In the genomic region with DNA sequence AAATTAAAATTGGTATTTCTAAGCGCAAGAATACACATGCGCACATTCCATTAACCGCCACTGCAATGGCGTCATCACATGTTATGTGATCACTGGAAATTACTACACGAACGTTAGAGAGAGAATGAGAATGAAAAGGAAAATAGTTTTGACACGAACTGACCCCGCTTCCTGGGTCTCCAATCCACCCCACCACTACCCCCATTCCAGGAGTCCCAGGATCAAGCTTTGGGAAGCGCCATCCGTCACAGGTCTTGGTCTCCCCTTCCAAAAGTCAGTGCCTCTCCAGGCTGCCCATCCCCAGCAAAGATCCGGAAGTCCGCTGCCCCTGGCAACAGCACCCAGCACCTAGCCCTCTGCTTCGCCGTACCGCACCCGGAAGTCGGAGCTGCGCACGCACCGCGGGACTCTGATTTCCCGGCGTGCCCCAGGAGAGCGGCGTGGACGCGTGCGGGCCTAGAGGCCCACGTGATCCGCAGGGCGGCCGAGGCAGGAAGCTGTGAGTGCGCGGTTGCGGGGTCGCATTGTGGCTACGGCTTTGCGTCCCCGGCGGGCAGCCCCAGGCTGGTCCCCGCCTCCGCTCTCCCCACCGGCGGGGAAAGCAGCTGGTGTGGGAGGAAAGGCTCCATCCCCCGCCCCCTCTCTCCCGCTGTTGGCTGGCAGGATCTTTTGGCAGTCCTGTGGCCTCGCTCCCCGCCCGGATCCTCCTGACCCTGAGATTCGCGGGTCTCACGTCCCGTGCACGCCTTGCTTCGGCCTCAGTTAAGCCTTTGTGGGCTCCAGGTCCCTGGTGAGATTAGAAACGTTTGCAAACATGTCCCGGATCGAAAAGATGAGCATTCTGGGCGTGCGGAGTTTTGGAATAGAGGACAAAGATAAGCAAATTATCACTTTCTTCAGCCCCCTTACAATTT, we compare ENCODE assay signal across 8 cellular contexts. TPM values are rescaled to one million over a fixed set of nuclear protein-coding genes. Genes with fewer than 3 reads are reported as not detected.
DNase-seq lines count a peak whose midpoint lies in the region; ATAC-seq and TF ChIP-seq lines count a peak whose summit lies in the region.

A gene (plus strand): TSS at position 467 of the 914 bp plus-strand sequence. CDS start 348 bp downstream, at position 815.

- under 1% methylated on average over 36 of the region's 60 CpGs for WGBS in SK-N-SH (ENCODE audit: low lambda C conversion rate)

- H3K4me1 ChIP-seq in SK-N-SH (ENCODE audit: control insufficient read depth in 1 of 2, insufficient read depth in 2 of 2, low read depth in 1 of 2, low read length in 1 of 2): peaks cover 0 to 4% of the 10 kb centered on the region in 2 experiments; a peak in 1 of 4 replicates

- peak within 1 kb of the TSS; percentile 85 for H3K4me2 ChIP-seq in SK-N-SH

- TF ChIP-seq CTCF in GM06990 (IDR thresholded peaks at IDR 0.05; ENCODE audit: insufficient read depth, low read length, poor library complexity, severe bottlenecking) (no peak), SK-N-SH (IDR thresholded peaks at IDR 0.05) (no peak)

- DNase-seq in GM06990 (ENCODE audit: extremely low read depth, insufficient read length) (peak; percentile 97), NCI-H1048 (lab: John Stamatoyannopoulos, UW) (peak; percentile 78), SK-N-SH (peak; percentile 94), globus pallidus (ENCODE audit: low spot score) (peak; percentile 83), nucleus accumbens (lab: John Stamatoyannopoulos, UW) (peak; percentile 36 to 94 (median 86)), superior temporal gyrus (ENCODE audit: extremely low spot score) (peak; percentile 90)
- peak; percentile 94 for DNase-seq in activated naive CD4-positive, alpha-beta T cell treated with anti-CD3 and anti-CD28 coated beads, Interleukin-2, amount 50 U/mL, for 16 hours

- no peaks in the 10 kb centered on the region for H3K9me3 ChIP-seq in SK-N-SH

- H3K9me2 ChIP-seq in SK-N-SH: no peaks in the 10 kb centered on the region

- no peaks in the 10 kb centered on the region for H3K27me3 ChIP-seq in GM06990 (replicated peaks; ENCODE audit: control insufficient read depth, insufficient read depth, low read length)
- H3K27me3 ChIP-seq in SK-N-SH (ENCODE audit: insufficient read depth): no peaks in the 10 kb centered on the region

- TF ChIP-seq RAD21 in SK-N-SH (IDR thresholded peaks at IDR 0.05; ENCODE audit: low read length): no peak

- H3K36me3 ChIP-seq in GM06990 (ENCODE audit: control insufficient read depth, insufficient read depth, low read length) (peaks cover 2% of the 10 kb centered on the region), SK-N-SH (replicated peaks in 1 of 2; ENCODE audit: control insufficient read depth in 1 of 2, insufficient read depth in 2 of 2, low read length in 1 of 2) (peaks cover 20 to 22% of the 10 kb centered on the region in 2 experiments)

- H3F3A ChIP-seq in SK-N-SH (replicated peaks; ENCODE audit: insufficient read depth): peaks cover 20% of the 10 kb centered on the region

- H3K4me3 ChIP-seq in GM06990 (replicated peaks; ENCODE audit: low read depth, low read length) (peak within 1 kb of the TSS; percentile 86), SK-N-SH (ENCODE audit: low read depth in 2 of 2, low read length in 1 of 2) (peak within 1 kb of the TSS; percentile 73 to 81)

- peaks cover 43% of the 10 kb centered on the region for H3K79me2 ChIP-seq in SK-N-SH (ENCODE audit: insufficient read depth)

- no peaks in the 10 kb centered on the region for H4K20me1 ChIP-seq in SK-N-SH (ENCODE audit: insufficient read depth)

- peak within 1 kb of the TSS; percentile 88 for H2AFZ ChIP-seq in SK-N-SH (ENCODE audit: low read depth)

- peak; percentile 96 for ATAC-seq in HG02571 (IDR thresholded peaks at IDR 0.05; ENCODE audit: unreplicated experiment)

- peak in 1 of 2 experiments; percentile 21; a peak in 2 of 4 replicates for TF ChIP-seq EP300 in SK-N-SH (IDR thresholded peaks at IDR 0.05; ENCODE audit: borderline replicate concordance in 1 of 2, low read depth in 1 of 2, low read length in 1 of 2)

- peak within 1 kb of the TSS; percentile 92 to 98 for H3K27ac ChIP-seq in SK-N-SH (ENCODE audit: low read depth in 2 of 2, low read length in 1 of 2)

- CTCF ChIA-PET in SK-N-SH (lab: Yijun Ruan, JAX): interaction anchor here (1.4 kb wide), 1 partner anchor 30 kb away, joined by 12 read pairs; no protein-coding TSS in a partner anchor

- POLR2A ChIA-PET in SK-N-SH (lab: Yijun Ruan, JAX): interaction anchor here (1.0 to 1.6 kb wide), 3 partner anchors 11 to 407 kb away, joined by 3 to 4 read pairs (median 4); a partner anchor contains a TSS

- H3K9ac ChIP-seq in SK-N-SH: peak within 1 kb of the TSS; percentile 84

TF ChIP-seq in SK-N-SH, 30 proteins besides CTCF, POLR2A, EP300 and RAD21 (continues in another document):
- TF ChIP-seq POLR2AphosphoS5 (IDR thresholded peaks at IDR 0.05; ENCODE audit: low read depth, low read length) (peak; percentile 94), NFIC (IDR thresholded peaks at IDR 0.05; ENCODE audit: borderline replicate concordance) (0 out of 2 replicates have a peak, but pooled peaks have one; percentile 4), SIN3A (IDR thresholded peaks at IDR 0.05; ENCODE audit: borderline replicate concordance, low read depth, low read length) (peak; percentile 86; the same call in 1 of the 2 replicates), NRF1 (IDR thresholded peaks at IDR 0.05; ENCODE audit: low read depth, low read length) (peak; percentile 84), FOXM1 (IDR thresholded peaks at IDR 0.05; ENCODE audit: low read depth) (no peak), RCOR1 (IDR thresholded peaks at IDR 0.05; ENCODE audit: low read length) (peak; percentile 39; the same call in 1 of the 2 replicates), YY1 (IDR thresholded peaks at IDR 0.05; ENCODE audit: low read depth) (peak; percentile 57; the same call in 1 of the 2 replicates), ELF1 (IDR thresholded peaks at IDR 0.05) (peak; percentile 100), MXI1 (IDR thresholded peaks at IDR 0.05; ENCODE audit: low read depth, low read length) (peak; percentile 99), MEF2A (IDR thresholded peaks at IDR 0.05; ENCODE audit: borderline replicate concordance, low read depth) (no peak), TCF12 (IDR thresholded peaks at IDR 0.05) (no peak; the same call in 1 of the 2 replicates), GATA2 (CRISPR knock-in tag; IDR thresholded peaks at IDR 0.05) (no peak), GABPA (IDR thresholded peaks at IDR 0.05; ENCODE audit: low read depth) (peak; percentile 76), FOXJ3 (CRISPR knock-in tag; IDR thresholded peaks at IDR 0.05) (0 out of 2 replicates have a peak, but pooled peaks have one; percentile 2), RXRA (IDR thresholded peaks at IDR 0.05; ENCODE audit: borderline replicate concordance, low read depth) (no peak), SMC3 (IDR thresholded peaks at IDR 0.05; ENCODE audit: low read depth, low read length) (no peak)
- TF ChIP-seq, protein P1, sequence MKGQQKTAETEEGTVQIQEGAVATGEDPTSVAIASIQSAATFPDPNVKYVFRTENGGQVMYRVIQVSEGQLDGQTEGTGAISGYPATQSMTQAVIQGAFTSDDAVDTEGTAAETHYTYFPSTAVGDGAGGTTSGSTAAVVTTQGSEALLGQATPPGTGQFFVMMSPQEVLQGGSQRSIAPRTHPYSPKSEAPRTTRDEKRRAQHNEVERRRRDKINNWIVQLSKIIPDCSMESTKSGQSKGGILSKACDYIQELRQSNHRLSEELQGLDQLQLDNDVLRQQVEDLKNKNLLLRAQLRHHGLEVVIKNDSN (IDR thresholded peaks at IDR 0.05; ENCODE audit: borderline replicate concordance, low read depth): peak; percentile 97
- TF ChIP-seq, protein P2, sequence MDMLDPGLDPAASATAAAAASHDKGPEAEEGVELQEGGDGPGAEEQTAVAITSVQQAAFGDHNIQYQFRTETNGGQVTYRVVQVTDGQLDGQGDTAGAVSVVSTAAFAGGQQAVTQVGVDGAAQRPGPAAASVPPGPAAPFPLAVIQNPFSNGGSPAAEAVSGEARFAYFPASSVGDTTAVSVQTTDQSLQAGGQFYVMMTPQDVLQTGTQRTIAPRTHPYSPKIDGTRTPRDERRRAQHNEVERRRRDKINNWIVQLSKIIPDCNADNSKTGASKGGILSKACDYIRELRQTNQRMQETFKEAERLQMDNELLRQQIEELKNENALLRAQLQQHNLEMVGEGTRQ (IDR thresholded peaks at IDR 0.05; ENCODE audit: borderline replicate concordance, low read depth, low read length): peak; percentile 82
- TF ChIP-seq, protein P3, sequence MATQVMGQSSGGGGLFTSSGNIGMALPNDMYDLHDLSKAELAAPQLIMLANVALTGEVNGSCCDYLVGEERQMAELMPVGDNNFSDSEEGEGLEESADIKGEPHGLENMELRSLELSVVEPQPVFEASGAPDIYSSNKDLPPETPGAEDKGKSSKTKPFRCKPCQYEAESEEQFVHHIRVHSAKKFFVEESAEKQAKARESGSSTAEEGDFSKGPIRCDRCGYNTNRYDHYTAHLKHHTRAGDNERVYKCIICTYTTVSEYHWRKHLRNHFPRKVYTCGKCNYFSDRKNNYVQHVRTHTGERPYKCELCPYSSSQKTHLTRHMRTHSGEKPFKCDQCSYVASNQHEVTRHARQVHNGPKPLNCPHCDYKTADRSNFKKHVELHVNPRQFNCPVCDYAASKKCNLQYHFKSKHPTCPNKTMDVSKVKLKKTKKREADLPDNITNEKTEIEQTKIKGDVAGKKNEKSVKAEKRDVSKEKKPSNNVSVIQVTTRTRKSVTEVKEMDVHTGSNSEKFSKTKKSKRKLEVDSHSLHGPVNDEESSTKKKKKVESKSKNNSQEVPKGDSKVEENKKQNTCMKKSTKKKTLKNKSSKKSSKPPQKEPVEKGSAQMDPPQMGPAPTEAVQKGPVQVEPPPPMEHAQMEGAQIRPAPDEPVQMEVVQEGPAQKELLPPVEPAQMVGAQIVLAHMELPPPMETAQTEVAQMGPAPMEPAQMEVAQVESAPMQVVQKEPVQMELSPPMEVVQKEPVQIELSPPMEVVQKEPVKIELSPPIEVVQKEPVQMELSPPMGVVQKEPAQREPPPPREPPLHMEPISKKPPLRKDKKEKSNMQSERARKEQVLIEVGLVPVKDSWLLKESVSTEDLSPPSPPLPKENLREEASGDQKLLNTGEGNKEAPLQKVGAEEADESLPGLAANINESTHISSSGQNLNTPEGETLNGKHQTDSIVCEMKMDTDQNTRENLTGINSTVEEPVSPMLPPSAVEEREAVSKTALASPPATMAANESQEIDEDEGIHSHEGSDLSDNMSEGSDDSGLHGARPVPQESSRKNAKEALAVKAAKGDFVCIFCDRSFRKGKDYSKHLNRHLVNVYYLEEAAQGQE (IDR thresholded peaks at IDR 0.05; ENCODE audit: low read depth, low read length): peak; percentile 60; the same call in 1 of the 2 replicates
- TF ChIP-seq, protein P4, sequence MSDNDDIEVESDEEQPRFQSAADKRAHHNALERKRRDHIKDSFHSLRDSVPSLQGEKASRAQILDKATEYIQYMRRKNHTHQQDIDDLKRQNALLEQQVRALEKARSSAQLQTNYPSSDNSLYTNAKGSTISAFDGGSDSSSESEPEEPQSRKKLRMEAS (IDR thresholded peaks at IDR 0.05; ENCODE audit: low read depth): peak; percentile 99

RNA-seq across cellular contexts. Expression of the gene that starts here (rescaled TPM):
- 20.0 and 25.7 TPM in 2 replicates for polyA plus RNA-seq in SK-N-SH (2012; rRNA removed)
- 22.4 and 26.2 TPM in 2 replicates for polyA plus RNA-seq in SK-N-SH (2012; cell fraction: cytosol; rRNA removed)
- polyA plus RNA-seq in SK-N-SH (2012; cell fraction: nucleus; rRNA removed): 23.3 and 36.5 TPM in 2 replicates

Comparison
In these comparisons a context has a peak if more than half of its experiments do, and no peak if none do; other contexts are left out.
1. Peak in every context shown above with its lines: DNase-seq, ATAC-seq, H3K4me3 ChIP-seq and H3K27ac ChIP-seq.